In the genomic region with DNA sequence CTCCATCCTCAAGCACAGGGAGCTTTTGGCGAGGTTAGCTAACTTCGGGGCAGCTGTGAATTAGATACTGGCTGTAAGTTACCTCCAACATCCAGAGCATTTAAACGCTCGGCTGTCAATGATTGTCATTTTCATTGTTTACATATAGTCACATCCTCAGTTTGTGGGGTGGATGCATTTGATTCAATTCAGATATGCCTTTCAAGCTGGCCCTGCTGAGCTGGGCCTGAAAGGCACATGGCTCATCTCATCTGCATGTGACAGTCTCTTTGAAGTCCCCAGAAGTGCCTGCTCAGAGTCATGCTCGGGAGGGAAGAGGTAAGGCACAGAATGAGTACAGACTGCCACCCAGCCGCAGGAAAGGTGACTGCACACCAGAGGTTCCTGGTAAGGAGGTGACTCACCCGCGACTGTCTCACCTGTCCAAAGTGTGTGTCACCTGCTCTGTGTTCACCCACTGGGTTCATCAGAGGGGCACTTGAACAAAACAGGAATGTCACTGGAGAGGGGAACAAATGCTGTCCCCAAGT, we compare ENCODE assay signal across 8 cellular contexts.
DNase-seq lines count a peak whose midpoint lies in the region; ATAC-seq and TF ChIP-seq lines count a peak whose summit lies in the region.
"Not testable (repeated sequence)": the region's sequence is repeated elsewhere in the genome, so short reads cannot be mapped to it uniquely, and the experiment has no call there.

No MANE protein-coding gene starts in this region.

- not testable (repeated sequence) for H3K36me3 ChIP-seq in heart right ventricle

- intact Hi-C loops in heart right ventricle (cut with DNase I): not testable (repeated sequence)

- peak; percentile 52 for ATAC-seq in GM18870 (IDR thresholded peaks at IDR 0.05; ENCODE audit: unreplicated experiment)
- peak; percentile 48 for ATAC-seq in HG02588 (IDR thresholded peaks at IDR 0.05; ENCODE audit: unreplicated experiment)
- ATAC-seq in HG03521 (IDR thresholded peaks at IDR 0.05; ENCODE audit: unreplicated experiment): peak; percentile 44
- ATAC-seq in activated CD4-positive, CD25-positive, alpha-beta regulatory T cell treated with anti-CD3 and anti-CD28 coated beads, Interleukin-2, amount 50 U/mL, for 24 hours: peak; percentile 76 to 80
- peak in 7 of 8 donors; percentile 50 to 81 (median 67) for ATAC-seq in heart right ventricle

- 76 to 83% methylated on average over 7 of the region's 8 CpGs for WGBS in heart right ventricle, 2 donors

- H3K27me3 ChIP-seq in heart right ventricle: not testable (repeated sequence)

- TF ChIP-seq CTCF in heart right ventricle (IDR thresholded peaks at IDR 0.05): peak in 2 of 9 donors; percentile 27 to 32

- H3K27ac ChIP-seq in heart right ventricle: not testable (repeated sequence)

- peak; percentile 91 for DNase-seq in activated effector memory CD4-positive, alpha-beta T cell treated with anti-CD3 and anti-CD28 coated beads, Interleukin-2, amount 50 U/mL, for 16 hours
- DNase-seq in heart right ventricle: not testable (repeated sequence)
- peak; percentile 51 to 67 for DNase-seq in stimulated activated CD4-positive, alpha-beta T cell treated with anti-CD3 and anti-CD28 coated beads, Interleukin-12 subunit alpha, Interleukin-12 subunit beta, amount 100 ng/mL, for 24 hours (ENCODE audit: low read depth in 2 of 2)
- DNase-seq in ureter (ENCODE audit: low spot score): peak; percentile 82

- H3K4me3 ChIP-seq in heart right ventricle: not testable (repeated sequence)

- not testable (repeated sequence) for H3K9me3 ChIP-seq in heart right ventricle

- peaks cover 0 to 41% (median 4%) of the 10 kb centered on the region in 9 donors for H3K4me1 ChIP-seq in heart right ventricle
